15 cellular contexts compared by ENCODE assay signal in the genomic region with DNA sequence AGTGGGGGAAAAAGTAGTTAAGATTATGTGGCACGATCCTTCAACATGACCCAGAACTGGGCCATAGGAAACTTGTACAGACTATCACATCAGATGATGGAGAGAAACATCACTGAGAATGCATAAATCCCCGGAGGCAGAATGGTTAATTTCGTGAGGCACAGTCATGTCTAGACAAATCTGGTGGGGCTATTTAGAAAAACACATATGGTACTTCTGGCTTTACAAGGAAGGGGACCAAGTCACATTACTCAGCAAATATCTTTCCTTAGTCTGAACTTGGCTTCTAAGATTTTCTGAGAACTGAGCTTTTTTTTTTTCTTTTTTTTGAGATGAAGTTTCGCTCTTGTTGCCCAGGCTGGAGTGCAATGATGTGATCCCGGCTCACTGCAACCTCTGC. TPM values are rescaled to one million over a fixed set of nuclear protein-coding genes. Genes with fewer than 3 reads are reported as not detected.
"Had no signal": no experiment of that assay in that cellular context is flagged by ENCODE, and none has a peak within 500 bp of the region (broad histone marks: within the 10 kb centered on the region; RNA-seq: fewer than 3 reads in every experiment).

No MANE protein-coding gene starts in this region.

- H3K27me3 Mint-ChIP-seq: activated CD4-positive, alpha-beta memory T cell treated with anti-CD3 and anti-CD28 coated beads for 36 hours; activated naive CD8-positive, alpha-beta T cell treated with anti-CD3 and anti-CD28 coated beads, Interleukin-2, amount 50 U/mL, for 24 hours; type B pancreatic cell had no signal

- H3K9me3 Mint-ChIP-seq: activated CD4-positive, alpha-beta memory T cell treated with anti-CD3 and anti-CD28 coated beads for 36 hours; activated naive CD8-positive, alpha-beta T cell treated with anti-CD3 and anti-CD28 coated beads, Interleukin-2, amount 50 U/mL, for 24 hours; activated T-helper 1 cell treated with anti-CD3 and anti-CD28 coated beads, Interleukin-12 subunit alpha, Interleukin-12 subunit beta, Interleukin-2, Interleukin-4 antibody, amounts not matched to agents 30 ng/mL and 10 ng/mL and 1 ng/mL, durations not matched to agents 14 hours and 24 hours and 36 hours; natural killer cell; type B pancreatic cell had no signal

- H3K27ac Mint-ChIP-seq: activated CD4-positive, alpha-beta memory T cell treated with anti-CD3 and anti-CD28 coated beads for 36 hours; activated naive CD8-positive, alpha-beta T cell treated with anti-CD3 and anti-CD28 coated beads, Interleukin-2, amount 50 U/mL, for 24 hours; activated T-helper 1 cell treated with anti-CD3 and anti-CD28 coated beads, Interleukin-12 subunit alpha, Interleukin-12 subunit beta, Interleukin-2, Interleukin-4 antibody, amounts not matched to agents 30 ng/mL and 10 ng/mL and 1 ng/mL, durations not matched to agents 14 hours and 24 hours and 36 hours; natural killer cell; type B pancreatic cell had no signal

- FAIRE-seq: astrocyte had no signal

- H3K36me3 ChIP-seq: cardiac muscle cell, suprapubic skin had no signal

- H3K27me3 ChIP-seq: cardiac muscle cell, suprapubic skin had no signal

- H3K27ac ChIP-seq: cardiac muscle cell, psoas muscle, suprapubic skin had no signal

- ATAC-seq: activated naive CD8-positive, alpha-beta T cell treated with anti-CD3 and anti-CD28 coated beads, Interleukin-2, amount 50 U/mL, for 24 hours; natural killer cell; psoas muscle; sciatic nerve; stimulated activated naive CD8-positive, alpha-beta T cell treated with anti-CD3 and anti-CD28 coated beads, Interleukin-15, Interleukin-2, amounts not matched to agents 100 U/mL and 50 U/mL, for 24 hours had no signal

- H3K4me3 ChIP-seq: cardiac muscle cell, psoas muscle, suprapubic skin had no signal

- H3K9me3 ChIP-seq: psoas muscle, suprapubic skin had no signal

- DNase-seq: activated CD4-positive, alpha-beta memory T cell treated with anti-CD3 and anti-CD28 coated beads for 36 hours; activated naive CD4-positive, alpha-beta T cell treated with Interleukin-2 at 50 U/mL for 16 hours; activated naive CD8-positive, alpha-beta T cell treated with anti-CD3 and anti-CD28 coated beads, Interleukin-2, amount 50 U/mL, for 24 hours; natural killer cell; nucleus accumbens; psoas muscle; stimulated activated CD4-positive, alpha-beta T cell treated with anti-CD3 and anti-CD28 coated beads, Interleukin-12 subunit alpha, Interleukin-12 subunit beta, amount 100 ng/mL, for 4 hours; stimulated activated naive CD8-positive, alpha-beta T cell treated with anti-CD3 and anti-CD28 coated beads, Interleukin-15, Interleukin-2, amounts not matched to agents 100 U/mL and 50 U/mL, for 24 hours; T-helper 9 cell had no signal

- H3K4me3 Mint-ChIP-seq: activated CD4-positive, alpha-beta memory T cell treated with anti-CD3 and anti-CD28 coated beads for 36 hours; activated naive CD8-positive, alpha-beta T cell treated with anti-CD3 and anti-CD28 coated beads, Interleukin-2, amount 50 U/mL, for 24 hours; activated T-helper 1 cell treated with anti-CD3 and anti-CD28 coated beads, Interleukin-12 subunit alpha, Interleukin-12 subunit beta, Interleukin-2, Interleukin-4 antibody, amounts not matched to agents 30 ng/mL and 10 ng/mL and 1 ng/mL, durations not matched to agents 14 hours and 24 hours and 36 hours; natural killer cell; type B pancreatic cell had no signal

- H3K36me3 Mint-ChIP-seq: activated CD4-positive, alpha-beta memory T cell treated with anti-CD3 and anti-CD28 coated beads for 36 hours; natural killer cell; type B pancreatic cell had no signal

- H3K4me1 ChIP-seq: psoas muscle had no signal

RNA-seq across cellular contexts. Expression of gene FBLIM1, which starts 58.1 kb away (rescaled TPM):
- total RNA-seq: activated T-helper 1 cell treated with anti-CD3 and anti-CD28 coated beads, Interleukin-12 subunit alpha, Interleukin-12 subunit beta, Interleukin-2, Interleukin-4 antibody, amounts not matched to agents 30 ng/mL and 10 ng/mL and 1 ng/mL, durations not matched to agents 14 hours and 24 hours and 36 hours had no signal
